In genomic region chr4:20700007-20700761, GRCh38 we compare ENCODE assay signal across 8 cellular contexts. TPM values are rescaled to one million over a fixed set of nuclear protein-coding genes. Genes with fewer than 3 reads are reported as not detected.
DNase-seq lines count a peak whose midpoint lies in the region; ATAC-seq and TF ChIP-seq lines count a peak whose summit lies in the region.

Gene PACRGL, plus strand, starts transcription at chr4:20700458. Its CDS starts 4,024 bp downstream, at chr4:20704482.

- POLR2A ChIA-PET in PC-3 (lab: Charles Lee; ENCODE audit: unreplicated experiment) = interaction anchor here (0.6 kb wide), 2 partner anchors 12 to 97 kb away, joined by 3 to 4 read pairs; no protein-coding TSS in a partner anchor

- TF ChIP-seq CTCF in PC-3 (conservative IDR thresholded peaks at IDR 0.05; ENCODE audit: low read depth, low read length) (no peak), mucosa of descending colon (IDR thresholded peaks at IDR 0.05) (no peak)

- CTCF ChIA-PET in PC-3 (lab: Charles Lee) = no interaction called here

- H3K9me3 ChIP-seq in PC-3 (ENCODE audit: low read length) = no peaks in the 10 kb centered on the region
- no peaks in the 10 kb centered on the region for H3K9me3 ChIP-seq in mucosa of descending colon

- DNase-seq in DMS114 treated with DMSO at 0.1 percent for 48 hours (lab: John Stamatoyannopoulos, UW; ENCODE audit: unreplicated experiment) (peak; percentile 92), PC-3 (peak; percentile 93), activated T-cell treated with anti-CD3 and anti-CD28 coated beads for 48 hours (ENCODE audit: low read depth) (peak; percentile 88), epithelial cell of prostate (ENCODE audit: low read depth, low spot score) (peak; percentile 50), mucosa of descending colon (peak; percentile 94 to 96 (median 96))
- peak; percentile 87 for DNase-seq in stimulated activated CD8-positive, alpha-beta memory T cell treated with anti-CD3 and anti-CD28 coated beads, Interleukin-4, amount 100 ng/mL, for 24 hours (ENCODE audit: low read depth)

- H3K9me2 ChIP-seq in PC-3 (replicated peaks; ENCODE audit: low read length) = no peaks in the 10 kb centered on the region

- H3K27ac ChIP-seq in PC-3 (ENCODE audit: low read length) (no peak within 1 kb of the TSS), epithelial cell of prostate (peak within 1 kb of the TSS; percentile 23)

- H3K4me2 ChIP-seq in PC-3 (ENCODE audit: low read length) = peak within 1 kb of the TSS; percentile 86

- ATAC-seq in GM21576 (IDR thresholded peaks at IDR 0.05; ENCODE audit: unreplicated experiment) (peak; percentile 100), PC-3 (peak; percentile 99), mucosa of descending colon (peak; percentile 100)

- no peaks in the 10 kb centered on the region for H3F3A ChIP-seq in PC-3 (ENCODE audit: low read length, unreplicated experiment)

- TF ChIP-seq EP300 in Ishikawa (IDR thresholded peaks at IDR 0.05; ENCODE audit: borderline replicate concordance) = no peak

- peak within 1 kb of the TSS; percentile 87 for H3K9ac ChIP-seq in PC-3 (ENCODE audit: low read length)

- no peak for TF ChIP-seq RAD21 in Ishikawa (IDR thresholded peaks at IDR 0.05; ENCODE audit: low read depth)

- no peaks in the 10 kb centered on the region for H3K27me3 ChIP-seq in PC-3 (ENCODE audit: low read length)

- peak within 1 kb of the TSS; percentile 81 for H2AFZ ChIP-seq in PC-3 (ENCODE audit: low read length)

- intact Hi-C loops in PC-3 (cut with micrococcal nuclease) = no loop called here
- intact Hi-C loops in mucosa of descending colon (cut with DNase I, micrococcal nuclease) = no loop called here

- H3K36me3 ChIP-seq in PC-3 (ENCODE audit: low read depth, low read length) (peaks cover 3% of the 10 kb centered on the region; the same call in 1 of the 2 replicates), mucosa of descending colon (ENCODE audit: low read depth) (no peaks in the 10 kb centered on the region)

- BruUV-seq in PC-3 (replicated peaks; lab: Mats Ljungman, UMichigan) = no TSS peak

- H4K20me1 ChIP-seq in PC-3 (ENCODE audit: low read length) = no peaks in the 10 kb centered on the region

- peaks cover 29% of the 10 kb centered on the region for H3K79me2 ChIP-seq in PC-3 (ENCODE audit: low read length)

- H3K4me3 ChIP-seq in PC-3 (ENCODE audit: low read length) (peak within 1 kb of the TSS; percentile 95), mucosa of descending colon (peak within 1 kb of the TSS; percentile 62)

- H3K4me1 ChIP-seq in PC-3 (ENCODE audit: insufficient read depth, low read length) = peaks cover 3% of the 10 kb centered on the region; the same call in 1 of the 2 replicates
- H3K4me1 ChIP-seq in mucosa of descending colon (ENCODE audit: low read depth) = peaks cover 8% of the 10 kb centered on the region

TF ChIP-seq in Ishikawa, 13 proteins besides CTCF, POLR2A, EP300 and RAD21:
- TF ChIP-seq EGR1 (IDR thresholded peaks at IDR 0.05) = peak; percentile 22; the same call in 1 of the 2 replicates
- TF ChIP-seq REST (IDR thresholded peaks at IDR 0.05; ENCODE audit: low read depth) = no peak
- peak; percentile 72 for TF ChIP-seq TAF1 (IDR thresholded peaks at IDR 0.05; ENCODE audit: low read depth)
- no peak for TF ChIP-seq FOXM1 (IDR thresholded peaks at IDR 0.05; ENCODE audit: borderline replicate concordance, low read depth)
- peak; percentile 87 for TF ChIP-seq USF1 (IDR thresholded peaks at IDR 0.05)
- TF ChIP-seq MAX (IDR thresholded peaks at IDR 0.05) = peak; percentile 98
- TF ChIP-seq ZBTB7A (IDR thresholded peaks at IDR 0.05; ENCODE audit: low read depth) = no peak
- no peak for TF ChIP-seq CEBPB (IDR thresholded peaks at IDR 0.05)
- TF ChIP-seq YY1 (IDR thresholded peaks at IDR 0.05; ENCODE audit: low read depth) = no peak
- no peak for TF ChIP-seq NFIC (IDR thresholded peaks at IDR 0.05)
- TF ChIP-seq TEAD4 (IDR thresholded peaks at IDR 0.05) = no peak
- TF ChIP-seq CREB1 (IDR thresholded peaks at IDR 0.05; ENCODE audit: low read depth) = peak; percentile 83
- TF ChIP-seq TCF12 (IDR thresholded peaks at IDR 0.05; ENCODE audit: low read depth) = peak; percentile 41; the same call in 1 of the 2 replicates

RNA-seq across cellular contexts. Expression of gene PACRGL, which starts in this region (rescaled TPM):
- total RNA-seq in PC-3 (2014; rRNA removed) (20.0 and 25.9 TPM in 2 replicates), mucosa of descending colon (10 to 100 TPM; 14.1 to 24.1 (median 23.2) TPM)
